12 cellular contexts compared by ENCODE assay signal in the genomic region with DNA sequence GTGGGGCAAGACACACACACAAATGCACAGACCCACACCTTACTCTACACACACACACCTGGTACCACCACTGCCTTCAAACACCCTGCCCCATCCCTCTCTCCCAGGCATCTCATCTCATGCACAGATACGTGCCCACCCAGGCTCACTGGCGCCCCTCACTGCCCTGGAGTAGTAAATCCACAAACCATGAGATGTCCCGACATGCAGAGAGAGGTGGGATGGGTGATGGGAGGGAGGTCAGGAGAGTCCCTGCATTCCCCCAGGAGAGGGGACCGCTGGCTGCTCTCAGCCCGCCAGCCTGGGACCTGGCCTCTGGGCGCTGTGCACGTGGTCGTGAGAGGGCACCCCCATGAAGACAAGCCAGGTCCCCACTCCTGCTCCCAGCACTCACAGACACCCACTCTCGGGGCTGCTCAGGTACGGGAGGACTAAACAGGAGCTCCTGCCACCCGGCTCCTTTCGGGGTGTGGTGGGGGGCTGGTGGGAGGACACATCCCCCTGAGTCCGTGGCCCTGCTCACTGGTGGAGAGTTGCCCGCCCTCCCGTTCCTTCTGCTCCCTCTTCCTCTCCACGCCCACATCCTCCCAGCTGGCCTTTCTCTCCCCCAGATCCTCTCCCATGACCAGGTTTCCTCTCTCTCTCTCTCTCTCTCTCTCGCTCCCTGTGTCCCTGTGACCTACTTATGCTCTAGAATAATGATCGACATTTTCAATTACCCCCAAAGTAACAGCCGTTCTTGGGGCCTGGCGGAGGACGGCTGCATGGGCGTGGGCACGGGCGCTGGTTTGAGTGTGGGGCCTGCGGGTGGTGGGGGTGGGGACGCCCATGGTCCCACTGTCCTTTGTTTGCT. TPM values are rescaled to one million over a fixed set of nuclear protein-coding genes. Genes with fewer than 3 reads are reported as not detected.
DNase-seq lines count a peak whose midpoint lies in the region; ATAC-seq and TF ChIP-seq lines count a peak whose summit lies in the region.
"Had no signal": no experiment of that assay in that cellular context is flagged by ENCODE, and none has a peak within 500 bp of the region (broad histone marks: within the 10 kb centered on the region; RNA-seq: fewer than 3 reads in every experiment).

No MANE protein-coding gene starts in this region.

- H3K4me3 ChIP-seq in transverse colon, result no peak overlapping the region
- no peak overlapping the region for H3K4me3 ChIP-seq in ascending aorta

- no peak for TF ChIP-seq POLR2A in transverse colon (IDR thresholded peaks at IDR 0.05)

- H3K36me3 ChIP-seq in transverse colon, result no peaks in the 10 kb centered on the region
- no peaks in the 10 kb centered on the region for H3K36me3 ChIP-seq in ascending aorta

- TF ChIP-seq CTCF in transverse colon (IDR thresholded peaks at IDR 0.05) (no peak), ascending aorta (IDR thresholded peaks at IDR 0.05) (no peak)

- in situ Hi-C loops in transverse colon (cut with MboI; ENCODE audit: low pct_ligation_motif_present in 1 of 4, low pct_unique_long_range_greater_than_20kb in 1 of 4, low sequenced_read_pairs in 3 of 4), result loop anchor here in 1 of 4 donors (10.0 kb wide), 1 partner anchor 63 kb away; no protein-coding TSS in a partner anchor

- DNase-seq in NCI-H748 (lab: John Stamatoyannopoulos, UW; ENCODE audit: unreplicated experiment) (peak; percentile 9), NCI-H748 treated with DMSO at 0.1 percent for 48 hours (lab: John Stamatoyannopoulos, UW) (no peak), amniotic epithelial cell (ENCODE audit: low read depth) (peak; percentile 68), iris pigment epithelial cell (ENCODE audit: low read depth) (peak; percentile 59), transverse colon (no peak), ascending aorta (ENCODE audit: low spot score in 2 of 2) (no peak), GM19240 (ENCODE audit: insufficient read length, low spot score) (no peak)
- DNase-seq: amniotic stem cell, immature natural killer cell, NCI-H2081 treated with DMSO at 0.1 percent for 48 hours had no signal

- WGBS in transverse colon (ENCODE audit: low coverage in 1 of 2), 2 donors, result 20 to 48% methylated on average over 10 to 22 of the region's 26 CpGs

- H3K9me3 ChIP-seq in transverse colon (no peaks in the 10 kb centered on the region), ascending aorta (no peaks in the 10 kb centered on the region)

- intact Hi-C loops in transverse colon (cut with DNase I; ENCODE audit: low total_unique reads), result loop anchor here (2.0 to 10.0 kb wide), 3 partner anchors 45 to 104 kb away; a partner anchor contains a TSS
- intact Hi-C loops in ascending aorta (cut with DNase I), result loop anchor here (2.0 kb wide), 4 partner anchors 19 to 71 kb away; a partner anchor contains a TSS

- H3K27me3 ChIP-seq in transverse colon, result no peaks in the 10 kb centered on the region
- H3K27me3 ChIP-seq in ascending aorta, result no peaks in the 10 kb centered on the region

- H3K27ac ChIP-seq in transverse colon, result peak overlapping the region; percentile 57 to 80 (median 62)
- H3K27ac ChIP-seq in ascending aorta, result no peak overlapping the region

- TF ChIP-seq EP300 in transverse colon (IDR thresholded peaks at IDR 0.05; ENCODE audit: low read depth), result no peak

- no peak for ATAC-seq in GM19455 (IDR thresholded peaks at IDR 0.05; ENCODE audit: unreplicated experiment)
- ATAC-seq: activated CD4-positive, CD25-positive, alpha-beta regulatory T cell treated with anti-CD3 and anti-CD28 coated beads, Interleukin-2, amount 50 U/mL, for 24 hours had no signal

- H3K4me1 ChIP-seq in transverse colon, result peaks cover 0 to 19% (median 8%) of the 10 kb centered on the region in 4 donors
- H3K4me1 ChIP-seq in ascending aorta, result no peaks in the 10 kb centered on the region

RNA-seq across cellular contexts. Expression of a gene that starts 18.8 kb away (rescaled TPM):
- total RNA-seq in transverse colon, result 10 to 100 TPM; 11.2 to 60.9 (median 31.3) TPM
- total RNA-seq in ascending aorta, result 258 TPM

Comparison
In these comparisons a context has a peak if more than half of its experiments do, and no peak if none do; other contexts are left out.
1. DNase-seq: peak in NCI-H748 (single experiment), amniotic epithelial cell (single experiment) and iris pigment epithelial cell (single experiment); none in NCI-H748 treated with DMSO at 0.1 percent for 48 hours (single experiment), transverse colon (single experiment), ascending aorta (0 of 2) and GM19240 (single experiment).
2. H3K27ac ChIP-seq: peak in transverse colon (4 of 4); none in ascending aorta (0 of 2).